In the genomic region with DNA sequence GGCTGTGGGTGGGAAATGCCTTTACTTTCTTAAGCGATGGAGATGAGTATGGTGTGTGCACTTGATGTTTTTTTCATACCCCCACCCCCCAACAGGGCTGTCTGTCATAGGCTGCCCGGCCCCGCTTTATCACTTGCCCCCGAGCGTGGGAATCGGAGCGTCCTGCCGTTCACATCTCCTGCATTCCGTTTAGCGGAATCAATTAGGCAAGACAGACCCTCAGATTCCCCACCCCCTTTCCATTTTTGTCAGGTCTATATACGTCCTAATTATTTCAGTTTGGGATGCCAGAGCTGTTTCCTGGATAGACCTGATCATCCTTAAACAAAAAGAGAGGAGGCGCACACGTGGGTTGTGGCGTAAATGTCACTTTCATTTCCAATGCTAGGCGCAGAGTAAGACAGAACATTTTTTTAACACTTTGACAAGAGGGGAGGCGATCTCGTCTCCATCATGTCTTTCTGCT, we compare ENCODE assay signal across 10 cellular contexts.
A peak's percentile ranks its signal among the peaks of the same experiment; 100 is the strongest.
DNase-seq lines count a peak whose midpoint lies in the region; ATAC-seq and TF ChIP-seq lines count a peak whose summit lies in the region.
"Had no signal": no experiment of that assay in that cellular context is flagged by ENCODE, and none has a peak within 500 bp of the region (broad histone marks: within the 10 kb centered on the region; RNA-seq: fewer than 3 reads in every experiment).

No MANE protein-coding gene starts in this region.

- H3K27ac ChIP-seq in CD4-positive, CD25-positive, alpha-beta regulatory T cell (ENCODE audit: insufficient read depth, low read length, poor library complexity, severe bottlenecking): no peak overlapping the region
- H3K27ac ChIP-seq in HUES48 (ENCODE audit: low read depth, low read length) (no peak overlapping the region), layer of hippocampus (ENCODE audit: low read depth, low read length) (peak overlapping the region; percentile 67), SK-N-SH (ENCODE audit: low read depth in 2 of 2, low read length in 1 of 2) (no peak overlapping the region)
- H3K27ac ChIP-seq: epithelial cell of prostate had no signal

- H3K9ac ChIP-seq in HUES48 (ENCODE audit: low read depth, low read length): no peak overlapping the region
- no peak overlapping the region for H3K9ac ChIP-seq in SK-N-SH

- H3K79me2 ChIP-seq in SK-N-SH (ENCODE audit: insufficient read depth): no peaks in the 10 kb centered on the region

- TF ChIP-seq RAD21 in SK-N-SH (IDR thresholded peaks at IDR 0.05; ENCODE audit: low read length): no peak

- H3K9me3 Mint-ChIP-seq in CD4-positive, CD25-positive, alpha-beta regulatory T cell: peaks cover 0 to 13% (median 5%) of the 10 kb centered on the region in 7 donors
- H3K9me3 Mint-ChIP-seq in activated T-helper 2 cell treated with anti-CD3 and anti-CD28 coated beads, Interferon-gamma antibody, Interleukin-2, Interleukin-4, amounts not matched to agents 10 μg/mL and 5 μg/mL and 100 μg/mL, durations not matched to agents 14 hours and 24 hours and 36 hours: no peaks in the 10 kb centered on the region

- POLR2A ChIA-PET in SK-N-SH (lab: Yijun Ruan, JAX): no interaction called here

- no peak overlapping the region for H2AFZ ChIP-seq in SK-N-SH (ENCODE audit: low read depth)

- H3K36me3 Mint-ChIP-seq in CD4-positive, CD25-positive, alpha-beta regulatory T cell: no peaks in the 10 kb centered on the region
- H3K36me3 Mint-ChIP-seq in activated T-helper 2 cell treated with anti-CD3 and anti-CD28 coated beads, Interferon-gamma antibody, Interleukin-2, Interleukin-4, amounts not matched to agents 10 μg/mL and 5 μg/mL and 100 μg/mL, durations not matched to agents 14 hours and 24 hours and 36 hours (ENCODE audit: low read depth): no peaks in the 10 kb centered on the region

- DNase-seq in CD4-positive, CD25-positive, alpha-beta regulatory T cell: no peak
- no peak for DNase-seq in activated T-helper 2 cell treated with anti-CD3 and anti-CD28 coated beads, Interferon-gamma antibody, Interleukin-2, Interleukin-4, amounts not matched to agents 10 μg/mL and 5 μg/mL and 100 μg/mL, durations not matched to agents 14 hours and 24 hours and 36 hours (ENCODE audit: low spot score)
- DNase-seq in NCI-H187 treated with DMSO at 0.1 percent for 48 hours (lab: John Stamatoyannopoulos, UW) (no peak), SK-N-SH (no peak), KBM-7 (no peak)
- DNase-seq in stimulated activated CD8-positive, alpha-beta memory T cell treated with anti-CD3 and anti-CD28 coated beads, Interleukin-4, amount 100 ng/mL, for 48 hours: no peak

- intact Hi-C loops in activated T-helper 2 cell treated with anti-CD3 and anti-CD28 coated beads, Interferon-gamma antibody, Interleukin-2, Interleukin-4, amounts not matched to agents 10 μg/mL and 5 μg/mL and 100 μg/mL, durations not matched to agents 14 hours and 24 hours and 36 hours (cut with micrococcal nuclease): loop anchor here (1.0 to 10.0 kb wide), 4 partner anchors 10 to 525 kb away; partner anchors contain the start of gene TMEM161B

- H3K4me3 ChIP-seq in CD4-positive, CD25-positive, alpha-beta regulatory T cell (ENCODE audit: low read depth, low read length): peak overlapping the region; percentile 84
- H3K4me3 ChIP-seq in HUES48 (ENCODE audit: low read depth, low read length) (peak overlapping the region; percentile 34; the same call in 1 of the 2 replicates), SK-N-SH (ENCODE audit: low read depth in 2 of 2, low read length in 1 of 2) (no peak overlapping the region)

- no peaks in the 10 kb centered on the region for H3F3A ChIP-seq in SK-N-SH (replicated peaks; ENCODE audit: insufficient read depth)

- CTCF ChIA-PET in SK-N-SH (lab: Yijun Ruan, JAX): interaction anchor here (0.9 to 2.7 kb wide), 6 partner anchors 11 to 884 kb away, joined by 3 to 10 read pairs (median 5); no protein-coding TSS in a partner anchor

- no peak for ATAC-seq in CD4-positive, CD25-positive, alpha-beta regulatory T cell (ENCODE audit: low read depth in 2 of 2)
- ATAC-seq: sciatic nerve had no signal

- 16% methylated on average over 17 of the region's 17 CpGs for WGBS in SK-N-SH (ENCODE audit: low lambda C conversion rate)

- H3K27ac Mint-ChIP-seq in CD4-positive, CD25-positive, alpha-beta regulatory T cell: no peak overlapping the region
- H3K27ac Mint-ChIP-seq in activated T-helper 2 cell treated with anti-CD3 and anti-CD28 coated beads, Interferon-gamma antibody, Interleukin-2, Interleukin-4, amounts not matched to agents 10 μg/mL and 5 μg/mL and 100 μg/mL, durations not matched to agents 14 hours and 24 hours and 36 hours: no peak overlapping the region

- no peak for TF ChIP-seq CTCF in SK-N-SH (IDR thresholded peaks at IDR 0.05)

- H3K27me3 Mint-ChIP-seq in CD4-positive, CD25-positive, alpha-beta regulatory T cell: peaks cover 94% of the 10 kb centered on the region
- H3K27me3 Mint-ChIP-seq in activated T-helper 2 cell treated with anti-CD3 and anti-CD28 coated beads, Interferon-gamma antibody, Interleukin-2, Interleukin-4, amounts not matched to agents 10 μg/mL and 5 μg/mL and 100 μg/mL, durations not matched to agents 14 hours and 24 hours and 36 hours (ENCODE audit: low read depth): peaks cover 83% of the 10 kb centered on the region

- H3K27me3 ChIP-seq in CD4-positive, CD25-positive, alpha-beta regulatory T cell (ENCODE audit: control insufficient read depth, insufficient read depth, low read length): peaks cover 80% of the 10 kb centered on the region
- H3K27me3 ChIP-seq in HUES48 (ENCODE audit: control insufficient read depth, insufficient read depth, low read length) (peaks cover 95% of the 10 kb centered on the region), layer of hippocampus (ENCODE audit: control insufficient read depth, insufficient read depth, low read length) (peaks cover 2% of the 10 kb centered on the region), SK-N-SH (ENCODE audit: insufficient read depth) (peaks cover 54% of the 10 kb centered on the region)

- H3K9me3 ChIP-seq in CD4-positive, CD25-positive, alpha-beta regulatory T cell (ENCODE audit: control insufficient read depth in 2 of 2, low read length in 2 of 2): peaks cover 5 to 8% of the 10 kb centered on the region in 2 experiments
- H3K9me3 ChIP-seq in HUES48 (ENCODE audit: control insufficient read depth, insufficient read depth, low read length) (no peaks in the 10 kb centered on the region), SK-N-SH (no peaks in the 10 kb centered on the region)

- H3K4me3 Mint-ChIP-seq in CD4-positive, CD25-positive, alpha-beta regulatory T cell: peak overlapping the region; percentile 78 to 95 (median 83)
- peak overlapping the region; percentile 57 for H3K4me3 Mint-ChIP-seq in activated T-helper 2 cell treated with anti-CD3 and anti-CD28 coated beads, Interferon-gamma antibody, Interleukin-2, Interleukin-4, amounts not matched to agents 10 μg/mL and 5 μg/mL and 100 μg/mL, durations not matched to agents 14 hours and 24 hours and 36 hours (ENCODE audit: low read depth)

- in situ Hi-C loops in KBM-7 (cut with MboI; ENCODE audit: low pct_unique_long_range_greater_than_20kb, low sequenced_read_pairs): no loop called here

- no peak overlapping the region for H3K4me2 ChIP-seq in SK-N-SH

- H3K4me1 Mint-ChIP-seq in CD4-positive, CD25-positive, alpha-beta regulatory T cell: peaks cover 18 to 38% (median 24%) of the 10 kb centered on the region in 4 donors
- peaks cover 34% of the 10 kb centered on the region for H3K4me1 Mint-ChIP-seq in activated T-helper 2 cell treated with anti-CD3 and anti-CD28 coated beads, Interferon-gamma antibody, Interleukin-2, Interleukin-4, amounts not matched to agents 10 μg/mL and 5 μg/mL and 100 μg/mL, durations not matched to agents 14 hours and 24 hours and 36 hours (ENCODE audit: low read depth)

- H4K20me1 ChIP-seq in SK-N-SH (ENCODE audit: insufficient read depth): no peaks in the 10 kb centered on the region

- H3K9me2 ChIP-seq in SK-N-SH: no peaks in the 10 kb centered on the region

- no peak for TF ChIP-seq EP300 in SK-N-SH (IDR thresholded peaks at IDR 0.05; ENCODE audit: borderline replicate concordance in 1 of 2, low read depth in 1 of 2, low read length in 1 of 2)

- peaks cover 24% of the 10 kb centered on the region for H3K4me1 ChIP-seq in CD4-positive, CD25-positive, alpha-beta regulatory T cell (ENCODE audit: control insufficient read depth, insufficient read depth, low read length, poor library complexity, severe bottlenecking)
- H3K4me1 ChIP-seq in HUES48 (ENCODE audit: control insufficient read depth, insufficient read depth, low read length) (peaks cover 80% of the 10 kb centered on the region), SK-N-SH (ENCODE audit: control insufficient read depth in 1 of 2, insufficient read depth in 2 of 2, low read depth in 1 of 2, low read length in 1 of 2) (peaks cover 0 to 6% of the 10 kb centered on the region in 2 experiments; a peak in 1 of 4 replicates)

- no peaks in the 10 kb centered on the region for H3K36me3 ChIP-seq in CD4-positive, CD25-positive, alpha-beta regulatory T cell (ENCODE audit: control insufficient read depth, insufficient read depth, low read length)
- H3K36me3 ChIP-seq in HUES48 (ENCODE audit: control insufficient read depth, insufficient read depth, low read length) (no peaks in the 10 kb centered on the region), SK-N-SH (replicated peaks in 1 of 2; ENCODE audit: control insufficient read depth in 1 of 2, insufficient read depth in 2 of 2, low read length in 1 of 2) (no peaks in the 10 kb centered on the region)

TF ChIP-seq in SK-N-SH, 30 proteins besides CTCF, POLR2A, EP300 and RAD21 (continues in another document):
- TF ChIP-seq EZH2phosphoT487 (IDR thresholded peaks at IDR 0.05; ENCODE audit: borderline replicate concordance, low read depth) (no peak), IRF3 (IDR thresholded peaks at IDR 0.05; ENCODE audit: low read depth, low read length) (no peak), CHD2 (IDR thresholded peaks at IDR 0.05; ENCODE audit: low read length, partially characterized antibody) (no peak)
- TF ChIP-seq, protein P1, sequence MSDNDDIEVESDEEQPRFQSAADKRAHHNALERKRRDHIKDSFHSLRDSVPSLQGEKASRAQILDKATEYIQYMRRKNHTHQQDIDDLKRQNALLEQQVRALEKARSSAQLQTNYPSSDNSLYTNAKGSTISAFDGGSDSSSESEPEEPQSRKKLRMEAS (IDR thresholded peaks at IDR 0.05; ENCODE audit: low read depth): no peak

Comparison
In these comparisons a context has a peak if more than half of its experiments do, and no peak if none do; other contexts are left out.
1. H3K4me3 ChIP-seq: peak in CD4-positive, CD25-positive, alpha-beta regulatory T cell (single experiment) and HUES48 (single experiment); none in SK-N-SH (0 of 2).